ENCODE assay signal across 8 cellular contexts in the genomic region with DNA sequence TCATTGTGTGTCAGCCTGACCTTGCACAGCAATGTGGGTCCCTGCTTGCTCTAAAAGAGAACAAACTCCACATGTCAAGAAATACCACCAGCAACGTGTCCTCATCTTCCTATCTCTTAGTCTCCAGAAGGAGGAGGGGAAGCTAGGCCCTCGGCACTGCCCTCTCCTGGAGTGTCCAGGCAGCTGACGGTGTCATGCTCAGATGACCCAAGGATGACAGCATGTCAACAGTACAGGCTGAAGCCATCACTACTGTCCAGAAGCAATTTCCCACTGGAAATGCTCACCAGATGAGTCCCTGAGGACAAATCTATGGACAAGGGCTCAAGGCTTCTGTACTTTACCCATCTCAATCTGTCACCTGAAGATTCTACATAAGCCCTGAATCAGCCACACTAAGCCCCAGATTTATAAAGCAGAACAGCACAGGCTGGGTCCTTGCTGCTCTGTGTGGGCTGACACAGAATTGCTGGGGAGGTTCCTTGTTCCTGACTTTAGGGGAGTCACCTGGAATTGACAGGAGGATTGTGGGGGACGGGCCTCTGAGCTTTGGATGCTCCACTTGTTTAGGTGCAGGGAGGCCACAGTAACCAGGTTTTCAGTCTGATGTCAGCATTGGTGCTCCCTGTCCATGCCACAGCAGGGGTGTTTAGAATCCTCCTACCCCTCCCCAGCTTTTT.
DNase-seq lines count a peak whose midpoint lies in the region; ATAC-seq lines count a peak whose summit lies in the region.

No MANE protein-coding gene starts in this region.

- peak; percentile 40 for DNase-seq in COLO829 (ENCODE audit: low spot score)
- DNase-seq in LHCN-M2 (ENCODE audit: low read depth): peak; percentile 24
- peak; percentile 69 for DNase-seq in cerebellar cortex (ENCODE audit: low spot score)
- DNase-seq in medulla oblongata (ENCODE audit: extremely low spot score): peak; percentile 60
- DNase-seq in posterior vena cava (ENCODE audit: low spot score): no peak

- ATAC-seq in GM19463 (IDR thresholded peaks at IDR 0.05; ENCODE audit: unreplicated experiment): no peak
- no peak for ATAC-seq in GM21717 (IDR thresholded peaks at IDR 0.05; ENCODE audit: unreplicated experiment)
- ATAC-seq in HG02610 (IDR thresholded peaks at IDR 0.05; ENCODE audit: unreplicated experiment): no peak

- intact Hi-C loops in posterior vena cava (cut with DNase I): no loop called here
